Comparison of ENCODE assay signal across 12 cellular contexts in genomic region chr10:100746413-100746931, GRCh38. TPM values are rescaled to one million over a fixed set of nuclear protein-coding genes. Genes with fewer than 3 reads are reported as not detected.
DNase-seq lines count a peak whose midpoint lies in the region; ATAC-seq and TF ChIP-seq lines count a peak whose summit lies in the region.
"Had no signal": no experiment of that assay in that cellular context is flagged by ENCODE, and none has a peak within 500 bp of the region (broad histone marks: within the 10 kb centered on the region; RNA-seq: fewer than 3 reads in every experiment).

No MANE protein-coding gene starts in this region.

- H3K36me3 ChIP-seq in ES-I3 (ENCODE audit: insufficient read depth, low read length) (no peaks in the 10 kb centered on the region), HUES6 (ENCODE audit: control insufficient read depth, insufficient read depth, low read length) (no peaks in the 10 kb centered on the region)

- peaks cover 99% of the 10 kb centered on the region for H3K27me3 ChIP-seq in HUES6 (ENCODE audit: control insufficient read depth, insufficient read depth, low read length)

- ATAC-seq in effector memory CD8-positive, alpha-beta T cell (replicated peaks), result no peak
- no peak for ATAC-seq in GM18868 (IDR thresholded peaks at IDR 0.05; ENCODE audit: unreplicated experiment)
- ATAC-seq: Right ventricle myocardium inferior had no signal

- peaks cover 24 to 28% of the 10 kb centered on the region in 2 donors for H3K4me1 Mint-ChIP-seq in effector memory CD8-positive, alpha-beta T cell (ENCODE audit: low read depth in 2 of 2)
- peaks cover 7% of the 10 kb centered on the region for H3K4me1 Mint-ChIP-seq in neural crest cell

- no peak overlapping the region for H3K27ac ChIP-seq in HUES6 (ENCODE audit: low read depth, low read length)

- TF ChIP-seq CTCF in neural crest cell (conservative IDR thresholded peaks at IDR 0.05), result no peak

- no peak for DNase-seq in effector memory CD8-positive, alpha-beta T cell
- no peak for DNase-seq in neural crest cell (ENCODE audit: low read depth, low spot score)
- DNase-seq in stimulated activated CD4-positive, alpha-beta T cell treated with anti-CD3 and anti-CD28 coated beads, Interleukin-12 subunit alpha, Interleukin-12 subunit beta, amount 100 ng/mL, for 4 hours, result no peak
- DNase-seq in stimulated activated naive CD4-positive, alpha-beta T cell treated with Interleukin-2 at 50 U/mL for 16 hours (lab: John Stamatoyannopoulos, UW), result no peak
- DNase-seq: DMS79; NCI-H510A; stimulated activated CD4-positive, alpha-beta T cell treated with anti-CD3 and anti-CD28 coated beads, Interleukin-15, amount 100 ng/mL, for 24 hours had no signal

- peak overlapping the region; percentile 53 for H3K4me3 ChIP-seq in HUES6 (ENCODE audit: low read depth, low read length)

- peaks cover 70 to 89% of the 10 kb centered on the region in 2 donors for H3K27me3 Mint-ChIP-seq in effector memory CD8-positive, alpha-beta T cell
- peaks cover 96% of the 10 kb centered on the region for H3K27me3 Mint-ChIP-seq in neural crest cell (ENCODE audit: low read depth)

- H3K9me3 ChIP-seq in ES-I3 (ENCODE audit: control insufficient read depth, insufficient read depth, low read length) (no peaks in the 10 kb centered on the region), HUES6 (ENCODE audit: control insufficient read depth, insufficient read depth, low read depth, low read length) (no peaks in the 10 kb centered on the region)

- H3K9me3 Mint-ChIP-seq in effector memory CD8-positive, alpha-beta T cell, result no peaks in the 10 kb centered on the region
- H3K9me3 Mint-ChIP-seq in neural crest cell, result no peaks in the 10 kb centered on the region

- no peak overlapping the region for H3K27ac Mint-ChIP-seq in effector memory CD8-positive, alpha-beta T cell
- no peak overlapping the region for H3K27ac Mint-ChIP-seq in neural crest cell (ENCODE audit: unreplicated experiment)

- peaks cover 2% of the 10 kb centered on the region for H3K36me3 Mint-ChIP-seq in effector memory CD8-positive, alpha-beta T cell (ENCODE audit: insufficient read depth)
- peaks cover 3% of the 10 kb centered on the region for H3K36me3 Mint-ChIP-seq in neural crest cell (ENCODE audit: low read depth)

- peaks cover 7% of the 10 kb centered on the region for H3K4me1 ChIP-seq in ES-I3 (ENCODE audit: insufficient read depth, low read length)
- peaks cover 63% of the 10 kb centered on the region for H3K4me1 ChIP-seq in HUES6 (ENCODE audit: control insufficient read depth, insufficient read depth, low read length)

- H3K9ac ChIP-seq in ES-I3 (ENCODE audit: low read depth, low read length), result peak overlapping the region; percentile 36; the same call in 1 of the 2 replicates
- no peak overlapping the region for H3K9ac ChIP-seq in HUES6 (ENCODE audit: low read length)

- peak overlapping the region; percentile 57 to 70 for H3K4me3 Mint-ChIP-seq in effector memory CD8-positive, alpha-beta T cell
- peak overlapping the region; percentile 69 for H3K4me3 Mint-ChIP-seq in neural crest cell

RNA-seq across cellular contexts. Expression of gene PAX2, which starts 1.1 kb away (rescaled TPM):
- total RNA-seq in neural crest cell, result 1.0 and 1.5 TPM in 2 replicates
- total RNA-seq: myocyte, Right ventricle myocardium inferior had no signal
